8 cellular contexts compared by ENCODE assay signal in genomic region chr12:6724409-6724797, GRCh38. TPM values are rescaled to one million over a fixed set of nuclear protein-coding genes. Genes with fewer than 3 reads are reported as not detected.
DNase-seq lines count a peak whose midpoint lies in the region; ATAC-seq and TF ChIP-seq lines count a peak whose summit lies in the region.

No MANE protein-coding gene starts in this region.

- H3K27me3 Mint-ChIP-seq in CD4-positive, alpha-beta T cell = no peaks in the 10 kb centered on the region
- H3K27me3 Mint-ChIP-seq in neural crest cell (ENCODE audit: low read depth) = peaks cover 6% of the 10 kb centered on the region

- no peaks in the 10 kb centered on the region for H3K27me3 ChIP-seq in CD4-positive, alpha-beta T cell (ENCODE audit: control insufficient read depth, insufficient read depth, low read length)
- no peaks in the 10 kb centered on the region; the same call in 1 of the 2 replicates for H3K27me3 ChIP-seq in HUES64 (ENCODE audit: insufficient read depth, low read length)
- H3K27me3 ChIP-seq in esophagus muscularis mucosa = no peaks in the 10 kb centered on the region

- H3K9me3 Mint-ChIP-seq in CD4-positive, alpha-beta T cell = no peaks in the 10 kb centered on the region
- H3K9me3 Mint-ChIP-seq in neural crest cell = no peaks in the 10 kb centered on the region

- H3K27ac Mint-ChIP-seq in CD4-positive, alpha-beta T cell = peak overlapping the region; percentile 83
- H3K27ac Mint-ChIP-seq in neural crest cell (ENCODE audit: unreplicated experiment) = peak overlapping the region; percentile 98

- intact Hi-C loops in CD4-positive, alpha-beta T cell (cut with DNase I, micrococcal nuclease) = loop anchor here (1.0 to 2.0 kb wide), 5 partner anchors 12 to 62 kb away; partner anchors contain the start of genes ING4 (in 2 of the 2), MLF2 (in 1 of the 2) and ZNF384 (in 1 of the 2)
- intact Hi-C loops in esophagus muscularis mucosa (cut with DNase I) = loop anchor here (5.0 kb wide), 1 partner anchor 62 kb away; the partner anchor contains the start of gene ING4

- peak overlapping the region; percentile 87 for H3K4me3 Mint-ChIP-seq in CD4-positive, alpha-beta T cell
- peak overlapping the region; percentile 88 for H3K4me3 Mint-ChIP-seq in neural crest cell

- CTCF ChIA-PET in CD4-positive, alpha-beta T cell (lab: Charles Lee) = interaction anchor here (0.8 to 2.4 kb wide), 8 partner anchors 28 to 213 kb away, joined by 3 to 15 read pairs (median 5); partner anchors contain the start of genes MLF2, USP5 and ZNF384

- TF ChIP-seq EP300 in esophagus muscularis mucosa (IDR thresholded peaks at IDR 0.05) = no peak

- POLR2A ChIA-PET in CD4-positive, alpha-beta T cell (lab: Charles Lee) = interaction anchor here (0.6 to 3.3 kb wide), 38 partner anchors 11 to 389 kb away, joined by 3 to 164 read pairs (median 7); partner anchors contain the start of genes C12orf57, CD4, CDCA3 and ENO2

- TF ChIP-seq POLR2A in esophagus muscularis mucosa (IDR thresholded peaks at IDR 0.05; ENCODE audit: low read depth) = no peak

- no peaks in the 10 kb centered on the region; the same call in 1 of the 2 replicates for H3K4me1 ChIP-seq in HUES64 (ENCODE audit: insufficient read depth, low read length)
- peaks cover 7 to 22% (median 15%) of the 10 kb centered on the region in 4 donors for H3K4me1 ChIP-seq in esophagus muscularis mucosa

- H3K27ac ChIP-seq in CD4-positive, alpha-beta T cell (ENCODE audit: low read depth, low read length) = peak overlapping the region; percentile 68
- H3K27ac ChIP-seq in HUES64 (ENCODE audit: low read depth, low read length) (peak overlapping the region; percentile 84), esophagus muscularis mucosa (replicated peaks in 1 of 4) (peak overlapping the region; percentile 79 to 91 (median 87))

- H3K36me3 Mint-ChIP-seq in CD4-positive, alpha-beta T cell (ENCODE audit: low read depth) = peaks cover 39% of the 10 kb centered on the region
- H3K36me3 Mint-ChIP-seq in neural crest cell (ENCODE audit: low read depth) = peaks cover 3% of the 10 kb centered on the region

- H3K36me3 ChIP-seq in HUES64 (ENCODE audit: insufficient read depth, low read length) (peaks cover 21% of the 10 kb centered on the region), esophagus muscularis mucosa (peaks cover 11 to 39% (median 21%) of the 10 kb centered on the region in 4 donors)

- no peaks in the 10 kb centered on the region for H3K9me3 ChIP-seq in CD4-positive, alpha-beta T cell (ENCODE audit: control insufficient read depth, low read length)
- H3K9me3 ChIP-seq in HUES64 (ENCODE audit: insufficient read depth, low read depth, low read length) = no peaks in the 10 kb centered on the region
- no peaks in the 10 kb centered on the region for H3K9me3 ChIP-seq in esophagus muscularis mucosa

- TF ChIP-seq CTCF in CD4-positive, alpha-beta T cell (IDR thresholded peaks at IDR 0.05) = no peak
- no peak for TF ChIP-seq CTCF in esophagus muscularis mucosa (IDR thresholded peaks at IDR 0.05)
- no peak for TF ChIP-seq CTCF in neural crest cell (conservative IDR thresholded peaks at IDR 0.05)

- peak overlapping the region; percentile 70 for H3K4me3 ChIP-seq in HUES64 (ENCODE audit: low read length)
- H3K4me3 ChIP-seq in esophagus muscularis mucosa = peak overlapping the region; percentile 63 to 71 (median 65)

- H3K9ac ChIP-seq in HUES64 (ENCODE audit: low read depth, low read length) = peak overlapping the region; percentile 79

- peak in 1 of 10 experiments; percentile 5 for DNase-seq in CD4-positive, alpha-beta T cell
- DNase-seq in UCSD-AML1 (lab: John Stamatoyannopoulos, UW; ENCODE audit: unreplicated experiment) = peak; percentile 71
- DNase-seq in esophagus muscularis mucosa (ENCODE audit: extremely low spot score) = no peak
- no peak for DNase-seq in neural crest cell (ENCODE audit: low read depth, low spot score)
- no peak for DNase-seq in NCI-H2029 (lab: John Stamatoyannopoulos, UW)

- peaks cover 28% of the 10 kb centered on the region for H3K4me1 Mint-ChIP-seq in CD4-positive, alpha-beta T cell (ENCODE audit: low read depth)
- H3K4me1 Mint-ChIP-seq in neural crest cell = peaks cover 19% of the 10 kb centered on the region

- ATAC-seq in CD4-positive, alpha-beta T cell (ENCODE audit: poor library complexity) = peak; percentile 21
- ATAC-seq in GM19452 (IDR thresholded peaks at IDR 0.05; ENCODE audit: unreplicated experiment) (peak; percentile 28), GM19328 (IDR thresholded peaks at IDR 0.05; ENCODE audit: unreplicated experiment) (no peak)

- WGBS in HUES64 = 22% methylated on average over 10 of the region's 10 CpGs
- WGBS in esophagus muscularis mucosa = 16% methylated on average over 9 of the region's 10 CpGs

RNA-seq across cellular contexts. Expression of gene COPS7A, which starts 0.6 kb away (rescaled TPM):
- 1 to 10 TPM; 9.4 to 9.6 TPM for total RNA-seq in CD4-positive, alpha-beta T cell
- polyA plus RNA-seq in HUES64 (2013, experiment 1 of 2) = 32.1 TPM
- polyA plus RNA-seq in HUES64 (2013, experiment 2 of 2) = 31.7 TPM
- total RNA-seq in esophagus muscularis mucosa = 10 to 100 TPM; 51.9 to 71.8 (median 63.0) TPM
- 37.5 and 37.7 TPM in 2 replicates for total RNA-seq in neural crest cell

RNA-seq across cellular contexts. Expression of gene PIANP, which starts 23.8 kb away (rescaled TPM):
- under 1 TPM; 0.87 to 0.99 TPM for total RNA-seq in CD4-positive, alpha-beta T cell
- 4.1 TPM for polyA plus RNA-seq in HUES64 (2013, experiment 1 of 2)
- 7.0 TPM for polyA plus RNA-seq in HUES64 (2013, experiment 2 of 2)
- total RNA-seq in esophagus muscularis mucosa = 1 to 10 TPM in 1 of 4 donors, under 1 TPM in 3; 0.42 to 1.8 (median 0.60) TPM
- total RNA-seq in neural crest cell = 8.6 and 8.7 TPM in 2 replicates

RNA-seq across cellular contexts. Expression of gene MLF2, which starts 28.5 kb away (rescaled TPM):
- total RNA-seq in CD4-positive, alpha-beta T cell = 100 to 1,000 TPM; 114 to 121 TPM
- 178 TPM for polyA plus RNA-seq in HUES64 (2013, experiment 1 of 2)
- polyA plus RNA-seq in HUES64 (2013, experiment 2 of 2) = 174 TPM
- total RNA-seq in esophagus muscularis mucosa (100 to 1,000 TPM; 169 to 247 (median 214) TPM), neural crest cell (203 and 217 TPM in 2 replicates)

RNA-seq across cellular contexts. Expression of gene ZNF384, which starts 35.2 kb away (rescaled TPM):
- 10 to 100 TPM; 67.6 TPM for total RNA-seq in CD4-positive, alpha-beta T cell
- 46.0 TPM for polyA plus RNA-seq in HUES64 (2013, experiment 1 of 2)
- 48.6 TPM for polyA plus RNA-seq in HUES64 (2013, experiment 2 of 2)
- total RNA-seq in esophagus muscularis mucosa (10 to 100 TPM; 32.8 to 55.4 (median 41.0) TPM), neural crest cell (93.2 and 94.3 TPM in 2 replicates)

RNA-seq across cellular contexts. Expression of gene PTMS, which starts 41.8 kb away (rescaled TPM):
- total RNA-seq in CD4-positive, alpha-beta T cell = 1 to 10 TPM; 1.5 to 1.9 TPM
- polyA plus RNA-seq in HUES64 (2013, experiment 1 of 2) = 416 TPM
- 634 TPM for polyA plus RNA-seq in HUES64 (2013, experiment 2 of 2)
- 100 to 1,000 TPM; 256 to 419 (median 338) TPM for total RNA-seq in esophagus muscularis mucosa
- 629 and 669 TPM in 2 replicates for total RNA-seq in neural crest cell
